8 cellular contexts compared by ENCODE assay signal in the genomic region with DNA sequence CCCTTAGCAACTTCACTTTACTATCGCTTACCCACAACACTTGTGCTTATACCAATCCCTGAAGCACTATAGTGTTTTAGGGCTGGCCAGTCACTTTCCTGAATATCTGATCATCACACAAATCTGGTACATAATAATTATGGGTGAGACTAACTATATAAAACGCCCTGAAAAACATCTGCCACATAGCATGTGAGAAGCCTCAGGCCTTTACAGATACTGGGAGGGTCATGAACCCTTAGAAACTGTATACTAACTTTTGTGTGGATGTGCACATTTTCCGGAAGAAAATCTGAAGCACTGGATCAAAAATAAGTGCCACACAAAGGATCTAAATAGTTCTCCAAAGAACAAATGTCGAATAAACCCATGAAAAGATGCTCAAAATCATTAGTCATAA. TPM values are rescaled to one million over a fixed set of nuclear protein-coding genes. Genes with fewer than 3 reads are reported as not detected.
"Had no signal": no experiment of that assay in that cellular context is flagged by ENCODE, and none has a peak within 500 bp of the region (broad histone marks: within the 10 kb centered on the region; RNA-seq: fewer than 3 reads in every experiment).

No MANE protein-coding gene starts in this region.

- DNase-seq: GM23248, GOT3, H7, H9, HCEC 1CT, HFFc6 had no signal

- H3K4me3 ChIP-seq: GM23248, GM23338, HAP-1 had no signal

- H3K9me3 ChIP-seq: HAP-1 had no signal

- H3K27ac ChIP-seq: GM23248 had no signal

- H2AFZ ChIP-seq: GM23248, GM23338 had no signal

- H3K4me1 ChIP-seq: HAP-1 had no signal

- H3K36me3 ChIP-seq: HAP-1 had no signal

- H3K4me2 ChIP-seq: GM23338 had no signal

RNA-seq across cellular contexts. Expression of gene TRPM6, which starts 11.1 kb away (rescaled TPM):
- total RNA-seq: GM23248, HFFc6 had no signal
- polyA plus RNA-seq: GM23248 had no signal
